15 cellular contexts compared by ENCODE assay signal in genomic region chr6:158253248-158253647, GRCh38. TPM values are rescaled to one million over a fixed set of nuclear protein-coding genes. Genes with fewer than 3 reads are reported as not detected.
DNase-seq lines count a peak whose midpoint lies in the region; ATAC-seq and TF ChIP-seq lines count a peak whose summit lies in the region.
"Had no signal": no experiment of that assay in that cellular context is flagged by ENCODE, and none has a peak within 500 bp of the region (broad histone marks: within the 10 kb centered on the region; RNA-seq: fewer than 3 reads in every experiment).

No MANE protein-coding gene starts in this region.

- H3K4me3 Mint-ChIP-seq in stimulated activated effector memory CD8-positive, alpha-beta T cell treated with anti-CD3 and anti-CD28 coated beads, Interleukin-12 subunit alpha, Interleukin-12 subunit beta, amount 100 ng/mL, for 72 hours: no peak overlapping the region
- no peak overlapping the region for H3K4me3 Mint-ChIP-seq in CD4-positive, alpha-beta T cell
- H3K4me3 Mint-ChIP-seq: CD8-positive, alpha-beta T cell had no signal

- H3K9me3 ChIP-seq in CD4-positive, alpha-beta T cell (ENCODE audit: control insufficient read depth, low read length): no peaks in the 10 kb centered on the region
- H3K9me3 ChIP-seq in heart left ventricle: no peaks in the 10 kb centered on the region
- H3K9me3 ChIP-seq: A549, BE2C, Caco-2 had no signal

- ATAC-seq in stimulated activated effector memory CD8-positive, alpha-beta T cell treated with anti-CD3 and anti-CD28 coated beads, Interleukin-12 subunit alpha, Interleukin-12 subunit beta, amount 100 ng/mL, for 72 hours: no peak
- no peak for ATAC-seq in CD4-positive, alpha-beta T cell (ENCODE audit: poor library complexity)
- no peak for ATAC-seq in heart left ventricle
- ATAC-seq: A549; CD8-positive, alpha-beta T cell had no signal

- H3K36me3 ChIP-seq in H7 (replicated peaks; ENCODE audit: control insufficient read depth, insufficient read depth, low read length) (no peaks in the 10 kb centered on the region), heart left ventricle (no peaks in the 10 kb centered on the region)

- peaks cover 7% of the 10 kb centered on the region for H3K36me3 Mint-ChIP-seq in stimulated activated effector memory CD8-positive, alpha-beta T cell treated with anti-CD3 and anti-CD28 coated beads, Interleukin-12 subunit alpha, Interleukin-12 subunit beta, amount 100 ng/mL, for 72 hours
- peaks cover 9% of the 10 kb centered on the region for H3K36me3 Mint-ChIP-seq in CD4-positive, alpha-beta T cell (ENCODE audit: low read depth)

- no peak for TF ChIP-seq POLR2A in heart left ventricle (IDR thresholded peaks at IDR 0.05)

- H3K27me3 ChIP-seq in H7 (ENCODE audit: control insufficient read depth, insufficient read depth, low read length) (no peaks in the 10 kb centered on the region), heart left ventricle (no peaks in the 10 kb centered on the region)
- H3K27me3 ChIP-seq in CD4-positive, alpha-beta T cell (ENCODE audit: control insufficient read depth, insufficient read depth, low read length): no peaks in the 10 kb centered on the region
- H3K27me3 ChIP-seq: BE2C had no signal

- DNase-seq in NCI-H187 treated with DMSO at 0.1 percent for 48 hours (lab: John Stamatoyannopoulos, UW) (peak; percentile 25), NCI-H526 (lab: John Stamatoyannopoulos, UW) (peak; percentile 55 to 64), cerebellar cortex (ENCODE audit: low spot score) (peak; percentile 64), H7 (no peak), heart left ventricle (no peak)
- DNase-seq in stimulated activated effector memory CD8-positive, alpha-beta T cell treated with anti-CD3 and anti-CD28 coated beads, Interleukin-12 subunit alpha, Interleukin-12 subunit beta, amount 100 ng/mL, for 72 hours (ENCODE audit: low spot score in 2 of 2): no peak
- DNase-seq in CD4-positive, alpha-beta T cell: no peak
- DNase-seq: BE2C; Caco-2; CD8-positive, alpha-beta T cell; DND-41; GF-D8; GM23248 had no signal

- H3K27me3 Mint-ChIP-seq in CD4-positive, alpha-beta T cell: no peaks in the 10 kb centered on the region

- H3K9me3 Mint-ChIP-seq in stimulated activated effector memory CD8-positive, alpha-beta T cell treated with anti-CD3 and anti-CD28 coated beads, Interleukin-12 subunit alpha, Interleukin-12 subunit beta, amount 100 ng/mL, for 72 hours: no peaks in the 10 kb centered on the region
- no peaks in the 10 kb centered on the region for H3K9me3 Mint-ChIP-seq in CD4-positive, alpha-beta T cell
- H3K9me3 Mint-ChIP-seq: CD8-positive, alpha-beta T cell had no signal

- H3K4me3 ChIP-seq in H7 (ENCODE audit: insufficient read depth, low read depth, low read length) (no peak overlapping the region), heart left ventricle (no peak overlapping the region)
- H3K4me3 ChIP-seq: A549, GM23248 had no signal

- intact Hi-C loops in CD4-positive, alpha-beta T cell (cut with DNase I, micrococcal nuclease): no loop called here
- intact Hi-C loops in heart left ventricle (cut with DNase I): no loop called here

- POLR2A ChIA-PET in CD4-positive, alpha-beta T cell (lab: Charles Lee): no interaction called here

- 96 to 99% (median 98%) methylated on average over 4 of the region's 4 CpGs for WGBS in heart left ventricle, 4 donors

- H3K4me1 ChIP-seq in heart left ventricle: peaks cover 0 to 20% (median 11%) of the 10 kb centered on the region in 12 donors
- H3K4me1 ChIP-seq: A549 had no signal

- peak overlapping the region; percentile 68 for H3K27ac Mint-ChIP-seq in stimulated activated effector memory CD8-positive, alpha-beta T cell treated with anti-CD3 and anti-CD28 coated beads, Interleukin-12 subunit alpha, Interleukin-12 subunit beta, amount 100 ng/mL, for 72 hours
- no peak overlapping the region for H3K27ac Mint-ChIP-seq in CD4-positive, alpha-beta T cell
- H3K27ac Mint-ChIP-seq: CD8-positive, alpha-beta T cell had no signal

- CTCF ChIA-PET in CD4-positive, alpha-beta T cell (lab: Charles Lee): no interaction called here

- H3K4me1 Mint-ChIP-seq in stimulated activated effector memory CD8-positive, alpha-beta T cell treated with anti-CD3 and anti-CD28 coated beads, Interleukin-12 subunit alpha, Interleukin-12 subunit beta, amount 100 ng/mL, for 72 hours: peaks cover 39% of the 10 kb centered on the region
- H3K4me1 Mint-ChIP-seq in CD4-positive, alpha-beta T cell (ENCODE audit: low read depth): peaks cover 50% of the 10 kb centered on the region

- H3K27ac ChIP-seq in CD4-positive, alpha-beta T cell (ENCODE audit: low read depth, low read length): no peak overlapping the region
- no peak overlapping the region for H3K27ac ChIP-seq in heart left ventricle
- H3K27ac ChIP-seq: A549, C4-2B, GM23248 had no signal

- TF ChIP-seq CTCF in CD4-positive, alpha-beta T cell (IDR thresholded peaks at IDR 0.05): no peak
- no peak for TF ChIP-seq CTCF in heart left ventricle (IDR thresholded peaks at IDR 0.05)

RNA-seq across cellular contexts. Expression of gene TULP4, which starts 59.0 kb away (rescaled TPM):
- total RNA-seq in H7 (2014; rRNA removed; shearing (Covaris generic)): 31.4 and 40.1 TPM in 2 replicates
- total RNA-seq in CD4-positive, alpha-beta T cell: 10 to 100 TPM; 66.1 to 68.2 TPM
- 100 to 1,000 TPM in 5 of 9 donors, 10 to 100 TPM in 4; 84.5 to 134 (median 100) TPM for total RNA-seq in heart left ventricle
- 10 to 100 TPM in 1 of 2 donors, 1 to 10 TPM in 1; 9.6 to 16.2 TPM for polyA plus RNA-seq in heart left ventricle

Comparison
In these comparisons a context has a peak if more than half of its experiments do, and no peak if none do; other contexts are left out.
1. DNase-seq: peak in NCI-H187 treated with DMSO at 0.1 percent for 48 hours (single experiment), NCI-H526 (2 of 2) and cerebellar cortex (single experiment); none in stimulated activated effector memory CD8-positive, alpha-beta T cell treated with anti-CD3 and anti-CD28 coated beads, Interleukin-12 subunit alpha, Interleukin-12 subunit beta, amount 100 ng/mL, for 72 hours (0 of 2), H7 (single experiment), CD4-positive, alpha-beta T cell (0 of 10) and heart left ventricle (0 of 5).